In the genomic region with DNA sequence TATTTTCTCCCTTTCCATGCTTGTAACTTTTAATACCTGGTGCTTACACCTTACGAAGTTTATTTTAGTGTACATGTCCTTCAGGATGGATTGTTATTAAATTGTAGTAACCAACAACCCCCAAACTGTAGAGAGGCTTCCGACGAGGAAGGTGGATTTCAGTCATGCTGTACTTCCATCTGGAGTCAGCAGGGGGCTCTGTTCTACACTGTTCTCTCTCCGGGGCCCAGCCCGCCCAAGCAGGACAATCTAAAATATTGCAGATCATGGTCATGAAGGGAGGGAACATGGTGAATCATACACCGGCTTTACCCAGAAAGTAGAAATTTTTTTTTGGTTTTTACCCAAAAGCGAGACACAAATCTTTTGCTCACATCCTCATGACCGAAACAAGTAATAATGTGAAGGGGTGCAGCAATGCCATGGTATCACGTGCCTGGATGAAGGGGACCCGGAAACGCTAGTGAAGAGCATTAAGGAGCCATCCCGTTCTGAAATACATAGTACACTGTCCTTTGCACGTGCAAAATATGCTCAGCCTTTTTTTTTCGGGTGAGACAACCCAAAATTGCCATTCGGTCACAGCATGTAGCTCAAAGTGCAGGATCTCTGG, we compare ENCODE assay signal across 9 cellular contexts.
DNase-seq lines count a peak whose midpoint lies in the region; ATAC-seq and TF ChIP-seq lines count a peak whose summit lies in the region.
"Had no signal": no experiment of that assay in that cellular context is flagged by ENCODE, and none has a peak within 500 bp of the region (broad histone marks: within the 10 kb centered on the region; RNA-seq: fewer than 3 reads in every experiment).

No MANE protein-coding gene starts in this region.

- H3K9ac ChIP-seq in liver (ENCODE audit: low read depth in 1 of 2, low read length in 2 of 2), result no peak overlapping the region
- H3K9ac ChIP-seq: BLaER1 had no signal

- TF ChIP-seq CTCF in liver (IDR thresholded peaks at IDR 0.05; ENCODE audit: low read depth, low read length, missing input control), result peak; percentile 85

- H3K27me3 ChIP-seq in liver (ENCODE audit: control insufficient read depth in 4 of 4, insufficient read depth in 4 of 4, low read length in 3 of 4), result peaks cover 0 to 11% (median 2%) of the 10 kb centered on the region in 4 donors
- H3K27me3 ChIP-seq: BLaER1 had no signal

- no peaks in the 10 kb centered on the region for H3K4me1 Mint-ChIP-seq in activated CD4-positive, alpha-beta T cell treated with anti-CD3 and anti-CD28 coated beads for 36 hours

- no peaks in the 10 kb centered on the region for H3K36me3 Mint-ChIP-seq in activated CD4-positive, alpha-beta T cell treated with anti-CD3 and anti-CD28 coated beads for 36 hours (ENCODE audit: low read depth)

- H3K4me3 ChIP-seq in liver (ENCODE audit: low read depth in 1 of 3, low read length in 3 of 3), result no peak overlapping the region
- H3K4me3 ChIP-seq: BLaER1 had no signal

- ATAC-seq in HG02610 (IDR thresholded peaks at IDR 0.05; ENCODE audit: unreplicated experiment), result peak; percentile 82
- ATAC-seq in activated CD4-positive, alpha-beta T cell treated with anti-CD3 and anti-CD28 coated beads for 36 hours, result peak; percentile 72

- H3K9me3 Mint-ChIP-seq in activated CD4-positive, alpha-beta T cell treated with anti-CD3 and anti-CD28 coated beads for 36 hours (ENCODE audit: low read depth), result no peaks in the 10 kb centered on the region

- H3K27ac Mint-ChIP-seq in activated CD4-positive, alpha-beta T cell treated with anti-CD3 and anti-CD28 coated beads for 36 hours, result no peak overlapping the region

- peaks cover 21% of the 10 kb centered on the region for H3K27me3 Mint-ChIP-seq in activated CD4-positive, alpha-beta T cell treated with anti-CD3 and anti-CD28 coated beads for 36 hours

- CTCF ChIA-PET in activated CD4-positive, alpha-beta T cell treated with anti-CD3 and anti-CD28 coated beads for 36 hours (lab: Charles Lee), result interaction anchor here (0.6 to 1.5 kb wide), 4 partner anchors 11 to 886 kb away, joined by 3 to 4 read pairs (median 4); no protein-coding TSS in a partner anchor

- H3K4me1 ChIP-seq in liver (ENCODE audit: control insufficient read depth in 4 of 4, insufficient read depth in 4 of 4, low read length in 3 of 4), result no peaks in the 10 kb centered on the region
- H3K4me1 ChIP-seq: BLaER1 had no signal

- H3K27ac ChIP-seq in liver (ENCODE audit: low read depth in 1 of 2, low read length in 2 of 2), result no peak overlapping the region
- H3K27ac ChIP-seq: BLaER1 had no signal

- intact Hi-C loops in activated CD4-positive, alpha-beta T cell treated with anti-CD3 and anti-CD28 coated beads for 36 hours (cut with DNase I, micrococcal nuclease), result loop anchor here (1.0 to 2.0 kb wide), 2 partner anchors 886 to 1281 kb away; no protein-coding TSS in a partner anchor

- H3K36me3 ChIP-seq in liver (ENCODE audit: control insufficient read depth in 4 of 4, insufficient read depth in 3 of 4, low read depth in 1 of 4, low read length in 3 of 4), result no peaks in the 10 kb centered on the region
- H3K36me3 ChIP-seq: BLaER1 had no signal

- no peak overlapping the region for H3K4me3 Mint-ChIP-seq in activated CD4-positive, alpha-beta T cell treated with anti-CD3 and anti-CD28 coated beads for 36 hours

- peak; percentile 88 to 93 for TF ChIP-seq RAD21 in liver (IDR thresholded peaks at IDR 0.05)

- H3K9me3 ChIP-seq in liver (ENCODE audit: control insufficient read depth in 4 of 4, low read length in 3 of 4), result no peaks in the 10 kb centered on the region
- H3K9me3 ChIP-seq: BLaER1 had no signal

- peak; percentile 7 to 52 (median 24) for DNase-seq in NCI-H1417 (lab: John Stamatoyannopoulos, UW)
- DNase-seq in NCI-H1417 treated with DMSO at 0.1 percent for 48 hours (lab: John Stamatoyannopoulos, UW), result no peak
- peak; percentile 44 for DNase-seq in NCI-H1694 (lab: John Stamatoyannopoulos, UW)
- peak; percentile 79 for DNase-seq in activated CD4-positive, alpha-beta T cell treated with anti-CD3 and anti-CD28 coated beads for 36 hours
- DNase-seq in dedifferentiated amniotic fluid mesenchymal stem cell (ENCODE audit: extremely low spot score), result peak; percentile 67
- peak; percentile 24 to 52 (median 47) for DNase-seq in stimulated activated CD4-positive, alpha-beta T cell treated with anti-CD3 and anti-CD28 coated beads, TNF-alpha, amount 100 ng/mL, for 24 hours (ENCODE audit: low read depth in 3 of 3)

- POLR2A ChIA-PET in activated CD4-positive, alpha-beta T cell treated with anti-CD3 and anti-CD28 coated beads for 36 hours (lab: Charles Lee), result no interaction called here

- 44% methylated on average over 15 of the region's 15 CpGs for WGBS in liver

TF ChIP-seq in liver, 16 proteins besides CTCF, POLR2A, EP300 and RAD21:
- TF ChIP-seq, protein P1, sequence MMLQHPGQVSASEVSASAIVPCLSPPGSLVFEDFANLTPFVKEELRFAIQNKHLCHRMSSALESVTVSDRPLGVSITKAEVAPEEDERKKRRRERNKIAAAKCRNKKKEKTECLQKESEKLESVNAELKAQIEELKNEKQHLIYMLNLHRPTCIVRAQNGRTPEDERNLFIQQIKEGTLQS (IDR thresholded peaks at IDR 0.05), result no peak
- no peak for TF ChIP-seq TAF1 (conservative IDR thresholded peaks at IDR 0.05)
- TF ChIP-seq, protein P2, sequence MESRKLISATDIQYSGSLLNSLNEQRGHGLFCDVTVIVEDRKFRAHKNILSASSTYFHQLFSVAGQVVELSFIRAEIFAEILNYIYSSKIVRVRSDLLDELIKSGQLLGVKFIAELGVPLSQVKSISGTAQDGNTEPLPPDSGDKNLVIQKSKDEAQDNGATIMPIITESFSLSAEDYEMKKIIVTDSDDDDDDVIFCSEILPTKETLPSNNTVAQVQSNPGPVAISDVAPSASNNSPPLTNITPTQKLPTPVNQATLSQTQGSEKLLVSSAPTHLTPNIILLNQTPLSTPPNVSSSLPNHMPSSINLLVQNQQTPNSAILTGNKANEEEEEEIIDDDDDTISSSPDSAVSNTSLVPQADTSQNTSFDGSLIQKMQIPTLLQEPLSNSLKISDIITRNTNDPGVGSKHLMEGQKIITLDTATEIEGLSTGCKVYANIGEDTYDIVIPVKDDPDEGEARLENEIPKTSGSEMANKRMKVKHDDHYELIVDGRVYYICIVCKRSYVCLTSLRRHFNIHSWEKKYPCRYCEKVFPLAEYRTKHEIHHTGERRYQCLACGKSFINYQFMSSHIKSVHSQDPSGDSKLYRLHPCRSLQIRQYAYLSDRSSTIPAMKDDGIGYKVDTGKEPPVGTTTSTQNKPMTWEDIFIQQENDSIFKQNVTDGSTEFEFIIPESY (IDR thresholded peaks at IDR 0.05), result no peak
- no peak for TF ChIP-seq YY1 (IDR thresholded peaks at IDR 0.05)
